ENCODE assay signal across 8 cellular contexts in the genomic region with DNA sequence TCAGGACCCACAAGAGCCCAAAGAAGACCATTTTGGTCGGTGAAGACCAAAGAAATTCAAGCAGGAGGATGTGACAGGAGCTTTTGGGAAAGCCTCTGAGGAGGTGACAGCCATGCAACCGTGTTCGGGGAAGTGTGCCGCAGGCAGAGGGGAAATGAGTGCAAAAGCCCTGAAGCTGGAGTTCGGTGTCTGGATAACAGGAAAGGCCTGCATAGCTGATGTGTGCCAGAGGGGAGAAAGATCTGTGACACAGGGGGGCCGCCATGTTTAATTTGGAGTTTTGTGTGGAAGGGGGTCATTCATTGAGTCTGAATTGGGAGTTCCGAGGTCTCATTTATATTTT. TPM values are rescaled to one million over a fixed set of nuclear protein-coding genes. Genes with fewer than 3 reads are reported as not detected.
DNase-seq lines count a peak whose midpoint lies in the region; ATAC-seq and TF ChIP-seq lines count a peak whose summit lies in the region.

No MANE protein-coding gene starts in this region.

- peak overlapping the region; percentile 89 for H3K27ac ChIP-seq in SJCRH30
- peak overlapping the region; percentile 90 for H3K27ac ChIP-seq in endodermal cell (ENCODE audit: low read depth, low read length)
- H3K27ac ChIP-seq in naive thymus-derived CD4-positive, alpha-beta T cell (ENCODE audit: low read depth, low read length), result peak overlapping the region; percentile 97

- peak overlapping the region; percentile 85 for H3K9ac ChIP-seq in endodermal cell (ENCODE audit: extremely low read depth, low read length, poor library complexity, severe bottlenecking)

- intact Hi-C loops in activated CD4-positive, alpha-beta T cell treated with anti-CD3 and anti-CD28 coated beads, Interleukin-2, amount 10 ng/mL, durations not matched to agents 24 days and 14 days (cut with micrococcal nuclease), result loop anchor here (1.0 to 5.0 kb wide), 5 partner anchors 15 to 216 kb away; a partner anchor contains a TSS
- intact Hi-C loops in naive thymus-derived CD4-positive, alpha-beta T cell (cut with micrococcal nuclease), result loop anchor here (1.0 to 10.0 kb wide), 17 partner anchors 15 to 1053 kb away; a partner anchor contains a TSS

- H3K9me3 ChIP-seq in SJCRH30 (replicated peaks) (no peaks in the 10 kb centered on the region), endodermal cell (ENCODE audit: control insufficient read depth, low read length) (no peaks in the 10 kb centered on the region)
- no peaks in the 10 kb centered on the region for H3K9me3 ChIP-seq in naive thymus-derived CD4-positive, alpha-beta T cell (ENCODE audit: control insufficient read depth in 2 of 3, low read length in 3 of 3)

- H3K27me3 ChIP-seq in SJCRH30, result no peaks in the 10 kb centered on the region
- no peaks in the 10 kb centered on the region for H3K27me3 ChIP-seq in endodermal cell (ENCODE audit: control insufficient read depth, insufficient read depth, low read length, poor library complexity, severe bottlenecking)
- H3K27me3 ChIP-seq in naive thymus-derived CD4-positive, alpha-beta T cell (ENCODE audit: control insufficient read depth in 2 of 2, insufficient read depth in 2 of 2, low read length in 2 of 2), result no peaks in the 10 kb centered on the region

- 20 to 21% methylated on average over 6 to 7 of the region's 7 CpGs for WGBS in endodermal cell (ENCODE audit: insufficient coverage in 1 of 2, insufficient read length in 1 of 2), 2 experiments

- H3K4me3 Mint-ChIP-seq in activated CD4-positive, alpha-beta T cell treated with anti-CD3 and anti-CD28 coated beads, Interleukin-2, amount 10 ng/mL, durations not matched to agents 24 days and 14 days, result peak overlapping the region; percentile 93
- peak overlapping the region; percentile 79 for H3K4me3 Mint-ChIP-seq in endodermal cell
- peak overlapping the region; percentile 89 to 97 (median 94) for H3K4me3 Mint-ChIP-seq in naive thymus-derived CD4-positive, alpha-beta T cell

- peaks cover 33% of the 10 kb centered on the region for H3K36me3 Mint-ChIP-seq in activated CD4-positive, alpha-beta T cell treated with anti-CD3 and anti-CD28 coated beads, Interleukin-2, amount 10 ng/mL, durations not matched to agents 24 days and 14 days (ENCODE audit: low read depth)
- H3K36me3 Mint-ChIP-seq in endodermal cell (ENCODE audit: low read depth), result peaks cover 21% of the 10 kb centered on the region
- peaks cover 0 to 28% (median 0%) of the 10 kb centered on the region in 5 donors for H3K36me3 Mint-ChIP-seq in naive thymus-derived CD4-positive, alpha-beta T cell

- TF ChIP-seq CTCF in endodermal cell (conservative IDR thresholded peaks at IDR 0.05), result no peak

- H3K9me3 Mint-ChIP-seq in activated CD4-positive, alpha-beta T cell treated with anti-CD3 and anti-CD28 coated beads, Interleukin-2, amount 10 ng/mL, durations not matched to agents 24 days and 14 days, result no peaks in the 10 kb centered on the region
- H3K9me3 Mint-ChIP-seq in endodermal cell, result peaks cover 5% of the 10 kb centered on the region
- no peaks in the 10 kb centered on the region for H3K9me3 Mint-ChIP-seq in naive thymus-derived CD4-positive, alpha-beta T cell

- H3K4me1 Mint-ChIP-seq in activated CD4-positive, alpha-beta T cell treated with anti-CD3 and anti-CD28 coated beads, Interleukin-2, amount 10 ng/mL, durations not matched to agents 24 days and 14 days, result peaks cover 64% of the 10 kb centered on the region
- peaks cover 34% of the 10 kb centered on the region for H3K4me1 Mint-ChIP-seq in endodermal cell
- peaks cover 50 to 78% (median 73%) of the 10 kb centered on the region in 7 donors for H3K4me1 Mint-ChIP-seq in naive thymus-derived CD4-positive, alpha-beta T cell

- peak; percentile 79 for DNase-seq in activated CD4-positive, alpha-beta T cell treated with anti-CD3 and anti-CD28 coated beads, Interleukin-2, amount 10 ng/mL, durations not matched to agents 24 days and 14 days
- DNase-seq in activated CD4-positive, alpha-beta T cell treated with anti-CD3 and anti-CD28 coated beads, Interleukin-2, amount 50 U/mL, for 1 hour, result no peak
- DNase-seq in SJCRH30 (peak; percentile 37 to 54), endodermal cell (no peak)
- DNase-seq in naive thymus-derived CD4-positive, alpha-beta T cell, result no peak
- DNase-seq in NK-92 treated with Interleukin-12 subunit alpha and Interleukin-12 subunit beta, amount 100 ng/mL, for 24 hours (lab: John Stamatoyannopoulos, UW), result no peak

- H3K36me3 ChIP-seq in SJCRH30, result peaks cover 13% of the 10 kb centered on the region
- peaks cover 25% of the 10 kb centered on the region for H3K36me3 ChIP-seq in endodermal cell (ENCODE audit: control insufficient read depth, insufficient read depth, low read length)
- H3K36me3 ChIP-seq in naive thymus-derived CD4-positive, alpha-beta T cell (ENCODE audit: control insufficient read depth in 2 of 3, insufficient read depth in 3 of 3, low read length in 3 of 3), result peaks cover 0 to 6% (median 0%) of the 10 kb centered on the region in 3 experiments

- POLR2A ChIA-PET in naive thymus-derived CD4-positive, alpha-beta T cell (lab: Charles Lee), result interaction anchor here (0.6 to 4.9 kb wide), 16 partner anchors 12 to 543 kb away, joined by 3 to 109 read pairs (median 4); a partner anchor contains a TSS

- H3K27ac Mint-ChIP-seq in activated CD4-positive, alpha-beta T cell treated with anti-CD3 and anti-CD28 coated beads, Interleukin-2, amount 10 ng/mL, durations not matched to agents 24 days and 14 days, result peak overlapping the region; percentile 95
- peak overlapping the region; percentile 92 for H3K27ac Mint-ChIP-seq in endodermal cell
- peak overlapping the region; percentile 93 to 99 (median 98) for H3K27ac Mint-ChIP-seq in naive thymus-derived CD4-positive, alpha-beta T cell

- H3K4me1 ChIP-seq in SJCRH30 (peaks cover 16% of the 10 kb centered on the region), endodermal cell (ENCODE audit: control insufficient read depth, insufficient read depth, low read length) (peaks cover 9% of the 10 kb centered on the region)
- peaks cover 37 to 58% of the 10 kb centered on the region in 2 donors for H3K4me1 ChIP-seq in naive thymus-derived CD4-positive, alpha-beta T cell (ENCODE audit: control insufficient read depth in 2 of 2, insufficient read depth in 2 of 2, low read length in 2 of 2)

- CTCF ChIA-PET in naive thymus-derived CD4-positive, alpha-beta T cell (lab: Charles Lee), result interaction anchor here (0.6 to 4.0 kb wide), 7 partner anchors 12 to 385 kb away, joined by 4 to 35 read pairs (median 8); a partner anchor contains a TSS

- H3K27me3 Mint-ChIP-seq in activated CD4-positive, alpha-beta T cell treated with anti-CD3 and anti-CD28 coated beads, Interleukin-2, amount 10 ng/mL, durations not matched to agents 24 days and 14 days, result no peaks in the 10 kb centered on the region
- H3K27me3 Mint-ChIP-seq in endodermal cell (ENCODE audit: insufficient read depth), result no peaks in the 10 kb centered on the region
- no peaks in the 10 kb centered on the region for H3K27me3 Mint-ChIP-seq in naive thymus-derived CD4-positive, alpha-beta T cell

- no peak for ATAC-seq in naive thymus-derived CD4-positive, alpha-beta T cell
- ATAC-seq in GM18873 (IDR thresholded peaks at IDR 0.05; ENCODE audit: low FRiP score, unreplicated experiment) (no peak), GM18907 (IDR thresholded peaks at IDR 0.05; ENCODE audit: unreplicated experiment) (no peak)

- H3K4me3 ChIP-seq in SJCRH30, result peak overlapping the region; percentile 64
- peak overlapping the region; percentile 88 for H3K4me3 ChIP-seq in endodermal cell (ENCODE audit: low read length)
- peak overlapping the region; percentile 82 for H3K4me3 ChIP-seq in naive thymus-derived CD4-positive, alpha-beta T cell (ENCODE audit: low read length)

RNA-seq across cellular contexts. Expression of a gene that starts 0.9 kb away (rescaled TPM):
- total RNA-seq in activated CD4-positive, alpha-beta T cell treated with anti-CD3 and anti-CD28 coated beads, Interleukin-2, amount 10 ng/mL, durations not matched to agents 24 days and 14 days, result 58.3 and 64.1 TPM in 2 replicates
- 31.6 and 32.0 TPM in 2 replicates for total RNA-seq in SJCRH30 (2014; rRNA removed; shearing (Covaris generic))
- 10 to 100 TPM; 37.7 to 38.5 TPM for total RNA-seq in endodermal cell
- 49.7 TPM for polyA plus RNA-seq in endodermal cell (2013, experiment 1 of 2)
- polyA plus RNA-seq in endodermal cell (2013, experiment 2 of 2), result 47.6 TPM
- 100 to 1,000 TPM in 1 of 5 experiments, 10 to 100 TPM in 4; 86.9 to 102 (median 88.6) TPM for total RNA-seq in naive thymus-derived CD4-positive, alpha-beta T cell
- 10 to 100 TPM; 40.1 to 44.9 TPM for polyA plus RNA-seq in naive thymus-derived CD4-positive, alpha-beta T cell

RNA-seq across cellular contexts. Expression of a gene that starts 53.4 kb away (rescaled TPM):
- 375 and 379 TPM in 2 replicates for total RNA-seq in activated CD4-positive, alpha-beta T cell treated with anti-CD3 and anti-CD28 coated beads, Interleukin-2, amount 10 ng/mL, durations not matched to agents 24 days and 14 days
- total RNA-seq in SJCRH30 (2014; rRNA removed; shearing (Covaris generic)), result 297 and 349 TPM in 2 replicates
- 100 to 1,000 TPM; 148 to 162 TPM for total RNA-seq in endodermal cell
- 159 TPM for polyA plus RNA-seq in endodermal cell (2013, experiment 1 of 2)
- 146 TPM for polyA plus RNA-seq in endodermal cell (2013, experiment 2 of 2)
- total RNA-seq in naive thymus-derived CD4-positive, alpha-beta T cell, result 100 to 1,000 TPM; 141 to 255 (median 219) TPM
- 100 to 1,000 TPM; 281 to 312 TPM for polyA plus RNA-seq in naive thymus-derived CD4-positive, alpha-beta T cell

RNA-seq across cellular contexts. Expression of a gene that starts 55.3 kb away (rescaled TPM):
- total RNA-seq in activated CD4-positive, alpha-beta T cell treated with anti-CD3 and anti-CD28 coated beads, Interleukin-2, amount 10 ng/mL, durations not matched to agents 24 days and 14 days, result 41.7 and 43.6 TPM in 2 replicates
- total RNA-seq in SJCRH30 (2014; rRNA removed; shearing (Covaris generic)), result 18.8 and 19.4 TPM in 2 replicates
- total RNA-seq in endodermal cell, result 10 to 100 TPM; 16.4 to 20.8 TPM
- 13.2 TPM for polyA plus RNA-seq in endodermal cell (2013, experiment 1 of 2)
- 13.6 TPM for polyA plus RNA-seq in endodermal cell (2013, experiment 2 of 2)
- total RNA-seq in naive thymus-derived CD4-positive, alpha-beta T cell, result 10 to 100 TPM; 41.2 to 80.5 (median 55.1) TPM
- polyA plus RNA-seq in naive thymus-derived CD4-positive, alpha-beta T cell, result 10 to 100 TPM; 36.7 to 60.3 TPM

Comparison
In these comparisons a context has a peak if more than half of its experiments do, and no peak if none do; other contexts are left out.
1. DNase-seq: peak in activated CD4-positive, alpha-beta T cell treated with anti-CD3 and anti-CD28 coated beads, Interleukin-2, amount 10 ng/mL, durations not matched to agents 24 days and 14 days (single experiment) and SJCRH30 (2 of 2); none in activated CD4-positive, alpha-beta T cell treated with anti-CD3 and anti-CD28 coated beads, Interleukin-2, amount 50 U/mL, for 1 hour (single experiment), endodermal cell (single experiment), naive thymus-derived CD4-positive, alpha-beta T cell (0 of 9) and NK-92 treated with Interleukin-12 subunit alpha and Interleukin-12 subunit beta, amount 100 ng/mL, for 24 hours (single experiment).
2. Peak in every context shown above with its lines, with median percentiles within 50 percentile points of each other: H3K27ac Mint-ChIP-seq, H3K4me3 Mint-ChIP-seq, H3K27ac ChIP-seq and H3K4me3 ChIP-seq.